Comparison of ENCODE assay signal across 14 cellular contexts in the genomic region with DNA sequence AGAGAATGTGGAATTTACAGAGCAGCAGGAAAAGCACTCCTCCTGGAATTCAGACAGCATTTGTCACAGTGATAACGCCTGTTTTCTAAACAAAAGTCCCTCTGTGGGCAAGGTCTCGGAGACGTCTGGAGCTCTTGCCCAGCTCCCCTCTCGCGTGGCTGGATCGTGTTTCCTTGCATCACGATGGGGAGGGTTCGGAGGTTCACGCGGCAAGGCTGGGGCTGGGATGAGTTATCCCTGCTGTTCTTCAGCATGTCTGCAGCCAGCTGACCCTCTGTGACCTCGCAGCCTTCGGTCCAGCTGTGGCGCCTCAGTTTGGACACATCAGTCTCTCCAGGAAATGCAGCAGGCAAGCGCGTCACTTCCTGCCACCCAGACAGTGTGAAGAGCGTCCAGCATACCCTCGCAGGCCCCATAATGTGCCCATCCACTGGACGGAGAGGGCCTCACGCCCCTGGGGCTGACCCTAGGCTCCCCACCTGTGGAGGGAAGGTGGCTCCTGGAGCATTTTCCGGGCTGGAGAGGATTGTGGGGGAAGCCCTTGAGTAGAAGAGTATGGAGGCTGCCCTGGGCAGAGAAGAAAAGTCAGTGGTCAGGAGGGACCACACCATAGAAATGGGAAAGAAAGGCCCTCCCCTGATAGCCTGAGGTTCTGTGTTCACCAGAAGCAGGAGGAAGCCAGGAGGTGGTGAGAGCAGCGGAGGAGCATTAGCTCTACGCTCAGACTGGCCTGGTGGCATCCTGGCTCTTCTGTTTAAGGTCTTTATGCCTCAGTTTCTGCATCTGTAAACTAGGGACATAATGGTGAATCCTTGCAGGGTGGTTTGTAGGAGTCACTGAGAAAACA. TPM values are rescaled to one million over a fixed set of nuclear protein-coding genes. Genes with fewer than 3 reads are reported as not detected.
DNase-seq lines count a peak whose midpoint lies in the region; TF ChIP-seq lines count a peak whose summit lies in the region.
"Had no signal": no experiment of that assay in that cellular context is flagged by ENCODE, and none has a peak within 500 bp of the region (broad histone marks: within the 10 kb centered on the region; RNA-seq: fewer than 3 reads in every experiment).

No MANE protein-coding gene starts in this region.

- H3K4me3 ChIP-seq in AG10803 (ENCODE audit: low read length) (no peak overlapping the region), adipocyte (ENCODE audit: low read length) (peak overlapping the region; percentile 45), cardiac muscle cell (no peak overlapping the region), trophoblast cell (ENCODE audit: low read depth, low read length) (no peak overlapping the region)

- H3K79me1 ChIP-seq in trophoblast cell (ENCODE audit: low read length) = peaks cover 18% of the 10 kb centered on the region

- H4K8ac ChIP-seq in trophoblast cell (ENCODE audit: low read depth, low read length) = peak overlapping the region; percentile 12

- H3K4me1 ChIP-seq in adipocyte (ENCODE audit: control insufficient read depth, insufficient read depth, low read length) (peaks cover 47% of the 10 kb centered on the region), cardiac muscle cell (ENCODE audit: low read depth) (peaks cover 27% of the 10 kb centered on the region), trophoblast cell (ENCODE audit: control insufficient read depth in 1 of 2, insufficient read depth in 2 of 2, low read length in 2 of 2) (peaks cover 32% of the 10 kb centered on the region in 2 experiments)

- TF ChIP-seq CTCF in AG10803 (conservative IDR thresholded peaks at IDR 0.05; ENCODE audit: low read length) = no peak
- TF ChIP-seq CTCF in cardiac muscle cell (IDR thresholded peaks at IDR 0.05; ENCODE audit: low read depth, low read length) = no peak

- H3K14ac ChIP-seq in trophoblast cell (ENCODE audit: low read length) = peak overlapping the region; percentile 25

- H3K4ac ChIP-seq in trophoblast cell (ENCODE audit: low read depth, low read length) = no peak overlapping the region

- no peaks in the 10 kb centered on the region for H3K36me3 ChIP-seq in adipocyte (ENCODE audit: control insufficient read depth, insufficient read depth, low read length, severe bottlenecking)
- H3K36me3 ChIP-seq in cardiac muscle cell = no peaks in the 10 kb centered on the region
- no peaks in the 10 kb centered on the region for H3K36me3 ChIP-seq in trophoblast cell (ENCODE audit: control insufficient read depth in 1 of 2, insufficient read depth in 2 of 2, low read length in 2 of 2)
- H3K36me3 ChIP-seq: neutrophil had no signal

- WGBS in trophoblast cell (ENCODE audit: extremely low coverage, insufficient coverage, insufficient read length) = no CpG with 5 or more reads among the region's 22 CpGs

- H2BK12ac ChIP-seq in trophoblast cell (ENCODE audit: low read length) = no peak overlapping the region

- H2BK120ac ChIP-seq in trophoblast cell (ENCODE audit: insufficient read depth, low read length, poor library complexity) = peak overlapping the region; percentile 12

- no peak overlapping the region for H3K18ac ChIP-seq in trophoblast cell (ENCODE audit: low read length)

- H4K12ac ChIP-seq in trophoblast cell (ENCODE audit: low read depth, low read length) = no peak overlapping the region

- H3K4me2 ChIP-seq in trophoblast cell (ENCODE audit: low read length) = peak overlapping the region; percentile 11

- peaks cover 2% of the 10 kb centered on the region for H3K79me2 ChIP-seq in trophoblast cell (ENCODE audit: control insufficient read depth, insufficient read depth, low read length, poor library complexity)

- H2AK5ac ChIP-seq in trophoblast cell (ENCODE audit: low read length) = peak overlapping the region; percentile 6

- H2AFZ ChIP-seq in trophoblast cell (ENCODE audit: insufficient read depth, low read length, poor library complexity) = no peak overlapping the region

- peak overlapping the region; percentile 64 for H4K91ac ChIP-seq in trophoblast cell (ENCODE audit: low read depth, low read length)

- peak overlapping the region; percentile 76 for H3K9ac ChIP-seq in adipocyte (ENCODE audit: low read length)
- no peak overlapping the region for H3K9ac ChIP-seq in trophoblast cell (ENCODE audit: low read length)

- DNase-seq in AG10803 (ENCODE audit: low read depth) = peak; percentile 81
- DNase-seq in adipocyte (ENCODE audit: low read depth) = peak; percentile 85
- peak; percentile 40 to 99 for DNase-seq in cardiac muscle cell (ENCODE audit: low read depth in 1 of 2, low spot score in 1 of 2)
- DNase-seq in trophoblast cell = peak in 1 of 2 donors; percentile 46
- DNase-seq in activated CD4-positive, CD25-positive, alpha-beta regulatory T cell treated with anti-CD3 and anti-CD28 coated beads, Interleukin-2, amount 50 U/mL, for 72 hours = no peak
- DNase-seq in stimulated activated CD4-positive, alpha-beta T cell treated with anti-CD3 and anti-CD28 coated beads, Interleukin-12 subunit alpha, Interleukin-12 subunit beta, amount 100 ng/mL, for 4 hours = no peak
- no peak for DNase-seq in GF-D8 (lab: John Stamatoyannopoulos, UW)
- DNase-seq in NCI-H1048 (lab: John Stamatoyannopoulos, UW) = no peak
- DNase-seq: activated B cell treated with CpG ODN at 0.5 μM for 24 hours; CD8-positive, alpha-beta T cell; effector CD4-positive, alpha-beta T cell; NCI-H526 treated with DMSO at 0.1 percent for 48 hours; stimulated activated naive CD4-positive, alpha-beta T cell had no signal

- peak overlapping the region; percentile 44 for H2BK5ac ChIP-seq in trophoblast cell (ENCODE audit: low read depth, low read length, poor library complexity)

- H3K9me3 ChIP-seq in adipocyte (ENCODE audit: control insufficient read depth, low read length) (no peaks in the 10 kb centered on the region), cardiac muscle cell (ENCODE audit: low read depth) (no peaks in the 10 kb centered on the region), trophoblast cell (ENCODE audit: insufficient read depth, low read depth, low read length) (no peaks in the 10 kb centered on the region)
- H3K9me3 ChIP-seq: neutrophil had no signal

- H3K27me3 ChIP-seq in adipocyte (replicated peaks; ENCODE audit: control insufficient read depth, insufficient read depth, low read length) (no peaks in the 10 kb centered on the region), cardiac muscle cell (no peaks in the 10 kb centered on the region), trophoblast cell (ENCODE audit: insufficient read depth, low read length) (no peaks in the 10 kb centered on the region)
- H3K27me3 ChIP-seq: neutrophil had no signal

- no peak overlapping the region for H3K23ac ChIP-seq in trophoblast cell (ENCODE audit: low read length)

- peak overlapping the region; percentile 49 for H3K27ac ChIP-seq in cardiac muscle cell
- H3K27ac ChIP-seq in trophoblast cell (ENCODE audit: low read depth, low read length) = peak overlapping the region; percentile 77
- H3K27ac ChIP-seq: neutrophil had no signal

RNA-seq across cellular contexts. Expression of a gene that starts 30.5 kb away (rescaled TPM):
- total RNA-seq in cardiac muscle cell = 9.5 and 13.8 TPM in 2 replicates
- polyA plus RNA-seq in cardiac muscle cell = 2.0 and 6.2 TPM in 2 replicates
- polyA plus RNA-seq in trophoblast cell (2013) = 2.7 and 3.4 TPM in 2 replicates
- total RNA-seq: activated B cell treated with CpG ODN at 0.5 μM for 24 hours; CD8-positive, alpha-beta T cell had no signal

Comparison
In these comparisons a context has a peak if more than half of its experiments do, and no peak if none do; other contexts are left out.
1. DNase-seq: peak in AG10803 (single experiment), adipocyte (single experiment) and cardiac muscle cell (2 of 2); none in activated CD4-positive, CD25-positive, alpha-beta regulatory T cell treated with anti-CD3 and anti-CD28 coated beads, Interleukin-2, amount 50 U/mL, for 72 hours (single experiment), stimulated activated CD4-positive, alpha-beta T cell treated with anti-CD3 and anti-CD28 coated beads, Interleukin-12 subunit alpha, Interleukin-12 subunit beta, amount 100 ng/mL, for 4 hours (single experiment), GF-D8 (single experiment) and NCI-H1048 (single experiment).